24 cellular contexts compared by ENCODE assay signal in the genomic region with DNA sequence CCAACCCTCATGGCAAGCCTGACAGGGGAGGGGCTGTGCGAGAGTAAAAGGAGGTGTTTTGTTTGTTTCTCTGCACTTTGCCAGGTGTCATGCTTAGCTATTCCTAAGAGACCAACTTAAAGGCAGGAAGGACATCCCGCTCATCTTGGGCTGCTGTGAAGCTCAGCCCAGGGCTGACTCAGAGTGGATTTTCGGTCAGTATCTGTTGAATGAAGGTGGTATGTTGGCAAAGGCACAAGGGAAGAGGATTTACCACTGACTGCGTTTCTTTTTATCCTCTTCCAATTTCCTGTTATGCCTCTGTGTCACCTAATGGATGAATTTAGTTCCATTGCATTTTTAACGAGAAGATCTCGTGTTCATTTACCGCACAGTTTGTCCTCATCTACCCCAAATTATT. TPM values are rescaled to one million over a fixed set of nuclear protein-coding genes. Genes with fewer than 3 reads are reported as not detected.
A peak's percentile ranks its signal among the peaks of the same experiment; 100 is the strongest.
DNase-seq lines count a peak whose midpoint lies in the region; ATAC-seq and TF ChIP-seq lines count a peak whose summit lies in the region.
"Had no signal": no experiment of that assay in that cellular context is flagged by ENCODE, and none has a peak within 500 bp of the region (broad histone marks: within the 10 kb centered on the region; RNA-seq: fewer than 3 reads in every experiment).

No MANE protein-coding gene starts in this region.

- no peaks in the 10 kb centered on the region for H3K4me1 Mint-ChIP-seq in type B pancreatic cell (ENCODE audit: unreplicated experiment)

- peaks cover 40% of the 10 kb centered on the region for H3K27me3 Mint-ChIP-seq in type B pancreatic cell

- intact Hi-C loops in uterus (cut with DNase I; ENCODE audit: low total_unique reads): no loop called here

- no peaks in the 10 kb centered on the region for H3K4me1 ChIP-seq in RWPE2 (ENCODE audit: insufficient read depth, poor library complexity, severe bottlenecking)
- no peaks in the 10 kb centered on the region for H3K4me1 ChIP-seq in uterus
- H3K4me1 ChIP-seq: BLaER1, SJSA1 had no signal

- TF ChIP-seq CTCF in RWPE2 (IDR thresholded peaks at IDR 0.05; ENCODE audit: poor library complexity, severe bottlenecking) (no peak), type B pancreatic cell (conservative IDR thresholded peaks at IDR 0.05) (no peak), uterus (IDR thresholded peaks at IDR 0.05) (no peak)

- DNase-seq in NCI-H2196 (lab: John Stamatoyannopoulos, UW; ENCODE audit: unreplicated experiment): peak; percentile 14
- DNase-seq in NCI-H2196 treated with DMSO at 0.1 percent for 48 hours (lab: John Stamatoyannopoulos, UW; ENCODE audit: unreplicated experiment): no peak
- DNase-seq in LoVo (ENCODE audit: low spot score): peak; percentile 19
- DNase-seq in RWPE2 (ENCODE audit: low spot score): no peak
- DNase-seq in type B pancreatic cell (ENCODE audit: extremely low spot score, unreplicated experiment): no peak
- DNase-seq in uterus: no peak
- DNase-seq in activated CD8-positive, alpha-beta memory T cell treated with anti-CD3 and anti-CD28 coated beads, Interleukin-2, amount 50 U/mL, for 4 hours: no peak
- DNase-seq: 8988T; CD4-positive, alpha-beta T cell; HFFc6; KBM-7; NCI-H1048; NCI-H1694; NCI-H2029 treated with DMSO at 0.1 percent for 48 hours; NCI-H2171 treated with DMSO at 0.1 percent for 48 hours; NCI-H524 treated with DMSO at 0.1 percent for 48 hours; OCI-M1; Right ventricle myocardium superior; T-helper 2 cell had no signal

- peaks cover 6% of the 10 kb centered on the region for H3K9me3 Mint-ChIP-seq in type B pancreatic cell
- H3K9me3 Mint-ChIP-seq: GM23338 had no signal

- H3K4me3 Mint-ChIP-seq in type B pancreatic cell: peak overlapping the region; percentile 7
- H3K4me3 Mint-ChIP-seq: CD4-positive, alpha-beta T cell; GM23338; HFFc6 had no signal

- H3K27ac Mint-ChIP-seq in type B pancreatic cell: no peak overlapping the region
- H3K27ac Mint-ChIP-seq: CD4-positive, alpha-beta T cell; GM23338; HFFc6 had no signal

- H3K4me3 ChIP-seq in RWPE2 (ENCODE audit: severe bottlenecking): no peak overlapping the region
- no peak overlapping the region for H3K4me3 ChIP-seq in uterus
- H3K4me3 ChIP-seq: BLaER1, GM23338, HAP-1, SJSA1 had no signal

- no peaks in the 10 kb centered on the region for H3K9me3 ChIP-seq in RWPE2 (ENCODE audit: severe bottlenecking)
- no peaks in the 10 kb centered on the region for H3K9me3 ChIP-seq in uterus
- H3K9me3 ChIP-seq: BLaER1, HAP-1, SJSA1 had no signal

- H3K36me3 ChIP-seq in RWPE2 (ENCODE audit: low read depth) (no peaks in the 10 kb centered on the region), uterus (no peaks in the 10 kb centered on the region)
- H3K36me3 ChIP-seq: BLaER1, HAP-1, SJSA1 had no signal

- H3K27ac ChIP-seq in RWPE2 (ENCODE audit: poor library complexity, severe bottlenecking): no peak overlapping the region
- no peak overlapping the region for H3K27ac ChIP-seq in uterus
- H3K27ac ChIP-seq: BLaER1, SJSA1 had no signal

- H3K36me3 Mint-ChIP-seq in type B pancreatic cell: no peaks in the 10 kb centered on the region

- ATAC-seq in RWPE2 (ENCODE audit: low read depth) (peak; percentile 59; the same call in 1 of the 3 replicates), GM21526 (IDR thresholded peaks at IDR 0.05; ENCODE audit: low FRiP score, unreplicated experiment) (no peak)
- ATAC-seq: GM23338 had no signal

- no peak for TF ChIP-seq POLR2A in uterus (IDR thresholded peaks at IDR 0.05)

- H3K27me3 ChIP-seq in RWPE2 (ENCODE audit: insufficient read depth, poor library complexity, severe bottlenecking): no peaks in the 10 kb centered on the region
- H3K27me3 ChIP-seq in uterus: no peaks in the 10 kb centered on the region
- H3K27me3 ChIP-seq: BLaER1 had no signal

RNA-seq across cellular contexts. Expression of gene TRPM8, which starts 18.9 kb away (rescaled TPM):
- 0.60 and 0.62 TPM in 2 replicates for total RNA-seq in type B pancreatic cell (ENCODE audit: low replicate concordance)
- under 1 TPM in 1 of 4 donors, not detected in 3; 0.35 TPM for total RNA-seq in uterus
- total RNA-seq: CD4-positive, alpha-beta T cell; HFFc6; Right ventricle myocardium superior had no signal

Comparison
In these comparisons a context has a peak if more than half of its experiments do, and no peak if none do; other contexts are left out.
1. DNase-seq: peak in NCI-H2196 (single experiment) and LoVo (single experiment); none in NCI-H2196 treated with DMSO at 0.1 percent for 48 hours (single experiment), RWPE2 (single experiment), type B pancreatic cell (single experiment), uterus (0 of 2) and activated CD8-positive, alpha-beta memory T cell treated with anti-CD3 and anti-CD28 coated beads, Interleukin-2, amount 50 U/mL, for 4 hours (single experiment).